In genomic region chr16:80441935-80442334, GRCh38 we compare ENCODE assay signal across 21 cellular contexts.
"Had no signal": no experiment of that assay in that cellular context is flagged by ENCODE, and none has a peak within 500 bp of the region (broad histone marks: within the 10 kb centered on the region; RNA-seq: fewer than 3 reads in every experiment).

No MANE protein-coding gene starts in this region.

- H3K4me3 Mint-ChIP-seq: activated CD8-positive, alpha-beta T cell treated with anti-CD3 and anti-CD28 coated beads for 36 hours; activated naive CD8-positive, alpha-beta T cell treated with anti-CD3 and anti-CD28 coated beads, Interleukin-2, amount 10 ng/mL, durations not matched to agents 7 days and 5 days; dendritic cell treated with granulocyte-macrophage colony-stimulating factor and Interleukin-4, amounts not matched to agents 40 ng/mL and 50 ng/mL, for 4 days; T-helper 1 cell treated with Interleukin-12 subunit alpha and Interleukin-12 subunit beta and Interleukin-4 antibody, amounts not matched to agents 30 μg/mL and 1 μg/mL, for 36 hours had no signal

- H3K27me3 Mint-ChIP-seq: activated naive CD8-positive, alpha-beta T cell treated with anti-CD3 and anti-CD28 coated beads, Interleukin-2, amount 10 ng/mL, durations not matched to agents 7 days and 5 days; dendritic cell treated with granulocyte-macrophage colony-stimulating factor and Interleukin-4, amounts not matched to agents 40 ng/mL and 50 ng/mL, for 4 days had no signal

- H3K4me1 Mint-ChIP-seq: activated naive CD8-positive, alpha-beta T cell treated with anti-CD3 and anti-CD28 coated beads, Interleukin-2, amount 10 ng/mL, durations not matched to agents 7 days and 5 days had no signal

- H3K36me3 Mint-ChIP-seq: activated naive CD8-positive, alpha-beta T cell treated with anti-CD3 and anti-CD28 coated beads, Interleukin-2, amount 10 ng/mL, durations not matched to agents 7 days and 5 days had no signal

- ATAC-seq: activated CD4-positive, CD25-positive, alpha-beta regulatory T cell treated with anti-CD3 and anti-CD28 coated beads, Interleukin-2, amount 50 U/mL, for 24 hours; activated CD8-positive, alpha-beta T cell treated with anti-CD3 and anti-CD28 coated beads for 36 hours; SK-N-SH treated with all-trans-retinoic acid at 6 μM for 48 hours had no signal

- H3K27ac Mint-ChIP-seq: activated CD8-positive, alpha-beta T cell treated with anti-CD3 and anti-CD28 coated beads for 36 hours; activated naive CD8-positive, alpha-beta T cell treated with anti-CD3 and anti-CD28 coated beads, Interleukin-2, amount 10 ng/mL, durations not matched to agents 7 days and 5 days; dendritic cell treated with granulocyte-macrophage colony-stimulating factor and Interleukin-4, amounts not matched to agents 40 ng/mL and 50 ng/mL, for 4 days; T-helper 1 cell treated with Interleukin-12 subunit alpha and Interleukin-12 subunit beta and Interleukin-4 antibody, amounts not matched to agents 30 μg/mL and 1 μg/mL, for 36 hours had no signal

- DNase-seq: activated CD4-positive, alpha-beta T cell treated with anti-CD3 and anti-CD28 coated beads for 4 hours; activated CD8-positive, alpha-beta memory T cell treated with anti-CD3 and anti-CD28 coated beads, Interleukin-2, amount 50 U/mL, for 48 hours; activated CD8-positive, alpha-beta T cell treated with anti-CD3 and anti-CD28 coated beads for 36 hours; activated naive CD4-positive, alpha-beta T cell treated with anti-CD3 and anti-CD28 coated beads, Interleukin-2, amount 50 U/mL, for 16 hours; activated naive CD8-positive, alpha-beta T cell treated with anti-CD3 and anti-CD28 coated beads, Interleukin-2, amount 10 ng/mL, durations not matched to agents 7 days and 5 days; activated T-cell treated with anti-CD3 and anti-CD28 coated beads, Interleukin-2, amount 50 U/mL, for 1 hour; adrenal gland; anterior cingulate cortex; cerebellar nuclear complex; NCI-H2029; NCI-H2107; NCI-H2171 treated with DMSO at 0.1 percent for 48 hours; NCI-H226; NCI-H526 treated with DMSO at 0.1 percent for 48 hours; NCI-H82; Peyer's patch; Right ventricle myocardium superior had no signal

- H3K9me3 Mint-ChIP-seq: activated CD8-positive, alpha-beta T cell treated with anti-CD3 and anti-CD28 coated beads for 36 hours; T-helper 1 cell treated with Interleukin-12 subunit alpha and Interleukin-12 subunit beta and Interleukin-4 antibody, amounts not matched to agents 30 μg/mL and 1 μg/mL, for 36 hours had no signal
